23 cellular contexts compared by ENCODE assay signal in genomic region chr3:155742339-155742980, GRCh38. TPM values are rescaled to one million over a fixed set of nuclear protein-coding genes. Genes with fewer than 3 reads are reported as not detected.
DNase-seq lines count a peak whose midpoint lies in the region; ATAC-seq lines count a peak whose summit lies in the region.
"Had no signal": no experiment of that assay in that cellular context is flagged by ENCODE, and none has a peak within 500 bp of the region (broad histone marks: within the 10 kb centered on the region; RNA-seq: fewer than 3 reads in every experiment).

No MANE protein-coding gene starts in this region.

- H3K4me1 Mint-ChIP-seq in activated T-cell treated with anti-CD3 and anti-CD28 coated beads, Interleukin-2, amount 50 U/mL, for 4 hours (ENCODE audit: low read depth) = peaks cover 22% of the 10 kb centered on the region
- peaks cover 18% of the 10 kb centered on the region for H3K4me1 Mint-ChIP-seq in activated T-cell treated with anti-CD3 and anti-CD28 coated beads, Interleukin-2, amount 50 U/mL, for 24 hours (ENCODE audit: low read depth)
- no peaks in the 10 kb centered on the region for H3K4me1 Mint-ChIP-seq in activated T-helper 17 cell treated with anti-CD3 and anti-CD28 coated beads, Interleukin-2, amount 50 U/mL, for 72 hours
- peaks cover 20% of the 10 kb centered on the region for H3K4me1 Mint-ChIP-seq in stimulated activated effector memory CD8-positive, alpha-beta T cell treated with anti-CD3 and anti-CD28 coated beads, Interleukin-12 subunit alpha, Interleukin-12 subunit beta, amount 100 ng/mL, for 72 hours

- DNase-seq in activated T-cell treated with anti-CD3 and anti-CD28 coated beads, Interleukin-2, amount 50 U/mL, for 4 hours = no peak
- DNase-seq in activated T-cell treated with anti-CD3 and anti-CD28 coated beads, Interleukin-2, amount 50 U/mL, for 24 hours = no peak
- DNase-seq in left kidney (ENCODE audit: low read depth, low spot score) (peak; percentile 78), DMS79 (lab: John Stamatoyannopoulos, UW) (no peak), left ventricle myocardium superior (no peak)
- no peak for DNase-seq in stimulated activated effector memory CD8-positive, alpha-beta T cell treated with anti-CD3 and anti-CD28 coated beads, Interleukin-12 subunit alpha, Interleukin-12 subunit beta, amount 100 ng/mL, for 72 hours (ENCODE audit: low spot score in 2 of 2)
- DNase-seq: 8988T; activated B cell treated with CpG ODN at 0.5 μM for 24 hours; activated CD8-positive, alpha-beta T cell treated with anti-CD3 and anti-CD28 coated beads, Interleukin-2, amount 10 ng/mL, durations not matched to agents 7 days and 5 days; amygdala; DMS 273 treated with DMSO at 0.1 percent for 48 hours; GF-D8; left cardiac atrium; NCI-H1417 treated with DMSO at 0.1 percent for 48 hours; NCI-H748 treated with DMSO at 0.1 percent for 48 hours; posterior cingulate gyrus; SIG-M5; stimulated activated CD4-positive, alpha-beta T cell treated with anti-CD3 and anti-CD28 coated beads, Interleukin-4, amount 100 ng/mL, for 4 hours; T-helper 2 cell had no signal

- H3K9me3 Mint-ChIP-seq in activated T-cell treated with anti-CD3 and anti-CD28 coated beads, Interleukin-2, amount 50 U/mL, for 4 hours = no peaks in the 10 kb centered on the region
- H3K9me3 Mint-ChIP-seq in activated T-cell treated with anti-CD3 and anti-CD28 coated beads, Interleukin-2, amount 50 U/mL, for 24 hours = no peaks in the 10 kb centered on the region
- no peaks in the 10 kb centered on the region for H3K9me3 Mint-ChIP-seq in activated T-helper 17 cell treated with anti-CD3 and anti-CD28 coated beads, Interleukin-2, amount 50 U/mL, for 72 hours
- no peaks in the 10 kb centered on the region for H3K9me3 Mint-ChIP-seq in stimulated activated effector memory CD8-positive, alpha-beta T cell treated with anti-CD3 and anti-CD28 coated beads, Interleukin-12 subunit alpha, Interleukin-12 subunit beta, amount 100 ng/mL, for 72 hours
- H3K9me3 Mint-ChIP-seq: activated B cell treated with CpG ODN at 0.5 μM for 24 hours; activated T-helper 1 cell treated with anti-CD3 and anti-CD28 coated beads, Interleukin-12 subunit alpha, Interleukin-12 subunit beta, Interleukin-2, Interleukin-4 antibody, amounts not matched to agents 30 ng/mL and 10 ng/mL and 1 ng/mL, durations not matched to agents 14 hours and 24 hours and 36 hours had no signal

- peak overlapping the region; percentile 59 for H3K4me3 Mint-ChIP-seq in activated T-cell treated with anti-CD3 and anti-CD28 coated beads, Interleukin-2, amount 50 U/mL, for 4 hours
- H3K4me3 Mint-ChIP-seq in activated T-cell treated with anti-CD3 and anti-CD28 coated beads, Interleukin-2, amount 50 U/mL, for 24 hours = no peak overlapping the region
- H3K4me3 Mint-ChIP-seq in activated T-helper 17 cell treated with anti-CD3 and anti-CD28 coated beads, Interleukin-2, amount 50 U/mL, for 72 hours = peak overlapping the region; percentile 89
- peak overlapping the region; percentile 85 for H3K4me3 Mint-ChIP-seq in stimulated activated effector memory CD8-positive, alpha-beta T cell treated with anti-CD3 and anti-CD28 coated beads, Interleukin-12 subunit alpha, Interleukin-12 subunit beta, amount 100 ng/mL, for 72 hours
- H3K4me3 Mint-ChIP-seq: activated B cell treated with CpG ODN at 0.5 μM for 24 hours had no signal

- H3K36me3 Mint-ChIP-seq in activated T-cell treated with anti-CD3 and anti-CD28 coated beads, Interleukin-2, amount 50 U/mL, for 4 hours (ENCODE audit: insufficient read depth) = no peaks in the 10 kb centered on the region
- H3K36me3 Mint-ChIP-seq in activated T-cell treated with anti-CD3 and anti-CD28 coated beads, Interleukin-2, amount 50 U/mL, for 24 hours (ENCODE audit: low read depth) = peaks cover 2% of the 10 kb centered on the region
- H3K36me3 Mint-ChIP-seq in activated T-helper 17 cell treated with anti-CD3 and anti-CD28 coated beads, Interleukin-2, amount 50 U/mL, for 72 hours (ENCODE audit: low read depth) = no peaks in the 10 kb centered on the region
- no peaks in the 10 kb centered on the region for H3K36me3 Mint-ChIP-seq in stimulated activated effector memory CD8-positive, alpha-beta T cell treated with anti-CD3 and anti-CD28 coated beads, Interleukin-12 subunit alpha, Interleukin-12 subunit beta, amount 100 ng/mL, for 72 hours

- H3K27me3 Mint-ChIP-seq in activated T-cell treated with anti-CD3 and anti-CD28 coated beads, Interleukin-2, amount 50 U/mL, for 4 hours (ENCODE audit: low read depth) = peaks cover 53% of the 10 kb centered on the region
- peaks cover 71% of the 10 kb centered on the region for H3K27me3 Mint-ChIP-seq in activated T-cell treated with anti-CD3 and anti-CD28 coated beads, Interleukin-2, amount 50 U/mL, for 24 hours
- H3K27me3 Mint-ChIP-seq in activated T-helper 17 cell treated with anti-CD3 and anti-CD28 coated beads, Interleukin-2, amount 50 U/mL, for 72 hours = peaks cover 30% of the 10 kb centered on the region

- intact Hi-C loops in left ventricle myocardium superior (cut with micrococcal nuclease) = no loop called here

- ATAC-seq in activated T-cell treated with anti-CD3 and anti-CD28 coated beads, Interleukin-2, amount 50 U/mL, for 4 hours = no peak
- ATAC-seq in activated T-helper 17 cell treated with anti-CD3 and anti-CD28 coated beads, Interleukin-2, amount 50 U/mL, for 72 hours (replicated peaks) = no peak
- no peak for ATAC-seq in stimulated activated effector memory CD8-positive, alpha-beta T cell treated with anti-CD3 and anti-CD28 coated beads, Interleukin-12 subunit alpha, Interleukin-12 subunit beta, amount 100 ng/mL, for 72 hours
- ATAC-seq in GM19452 (IDR thresholded peaks at IDR 0.05; ENCODE audit: unreplicated experiment) = no peak
- no peak for ATAC-seq in left ventricle myocardium superior
- ATAC-seq: activated CD8-positive, alpha-beta T cell treated with anti-CD3 and anti-CD28 coated beads, Interleukin-2, amount 10 ng/mL, durations not matched to agents 7 days and 5 days; GM12878; left cardiac atrium had no signal

- no peak overlapping the region for H3K27ac Mint-ChIP-seq in activated T-cell treated with anti-CD3 and anti-CD28 coated beads, Interleukin-2, amount 50 U/mL, for 24 hours
- no peak overlapping the region for H3K27ac Mint-ChIP-seq in activated T-helper 17 cell treated with anti-CD3 and anti-CD28 coated beads, Interleukin-2, amount 50 U/mL, for 72 hours
- H3K27ac Mint-ChIP-seq in stimulated activated effector memory CD8-positive, alpha-beta T cell treated with anti-CD3 and anti-CD28 coated beads, Interleukin-12 subunit alpha, Interleukin-12 subunit beta, amount 100 ng/mL, for 72 hours = no peak overlapping the region
- H3K27ac Mint-ChIP-seq: activated B cell treated with CpG ODN at 0.5 μM for 24 hours; activated CD8-positive, alpha-beta T cell treated with anti-CD3 and anti-CD28 coated beads, Interleukin-2, amount 10 ng/mL, durations not matched to agents 7 days and 5 days; activated T-helper 1 cell treated with anti-CD3 and anti-CD28 coated beads, Interleukin-12 subunit alpha, Interleukin-12 subunit beta, Interleukin-2, Interleukin-4 antibody, amounts not matched to agents 30 ng/mL and 10 ng/mL and 1 ng/mL, durations not matched to agents 14 hours and 24 hours and 36 hours had no signal

RNA-seq across cellular contexts. Expression of gene PLCH1, which starts 2.4 kb away (rescaled TPM):
- total RNA-seq in activated T-cell treated with anti-CD3 and anti-CD28 coated beads, Interleukin-2, amount 50 U/mL, for 4 hours = under 1 TPM in 2 of 3 donors, not detected in 1; 0.03 to 0.08 TPM
- under 1 TPM in 1 of 2 donors, not detected in 1; 0.24 TPM for total RNA-seq in activated T-helper 17 cell treated with anti-CD3 and anti-CD28 coated beads, Interleukin-2, amount 50 U/mL, for 72 hours
- 0.50 TPM for total RNA-seq in left ventricle myocardium superior
